Comparison of ENCODE assay signal across 8 cellular contexts in the genomic region with DNA sequence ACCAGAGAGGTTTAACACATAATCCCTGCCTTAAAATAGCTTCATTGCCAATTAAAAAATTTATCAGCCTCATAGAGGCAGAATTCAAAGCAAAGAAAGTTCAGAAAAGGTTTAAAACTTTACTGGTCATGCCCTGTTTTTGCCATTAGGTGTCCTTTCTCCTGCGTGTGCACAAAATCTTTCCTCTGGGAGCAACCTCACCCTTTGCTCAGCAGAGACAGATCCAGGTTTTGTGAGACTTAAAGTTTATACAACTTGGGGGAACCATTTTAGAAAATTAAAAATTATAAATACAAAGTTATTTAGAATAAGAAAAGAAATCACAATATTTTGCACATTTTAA. TPM values are rescaled to one million over a fixed set of nuclear protein-coding genes. Genes with fewer than 3 reads are reported as not detected.
DNase-seq lines count a peak whose midpoint lies in the region; ATAC-seq and TF ChIP-seq lines count a peak whose summit lies in the region.

No MANE protein-coding gene starts in this region.

- H2AFZ ChIP-seq in GM23248 = no peak overlapping the region

- DNase-seq in AG04450 (ENCODE audit: low read depth, low spot score) (no peak), GM23248 (peak; percentile 61), SKM-1 (lab: John Stamatoyannopoulos, UW; ENCODE audit: unreplicated experiment) (peak; percentile 6), hepatic stellate cell (ENCODE audit: low spot score) (peak; percentile 44), NCI-H1417 treated with DMSO at 0.1 percent for 48 hours (lab: John Stamatoyannopoulos, UW) (no peak), NK-92 (lab: John Stamatoyannopoulos, UW; ENCODE audit: unreplicated experiment) (no peak)

- H3K27me3 ChIP-seq in AG04450 (ENCODE audit: control insufficient read depth, insufficient read depth, low read length) (no peaks in the 10 kb centered on the region), GM23248 (replicated peaks; ENCODE audit: insufficient read depth) (peaks cover 24% of the 10 kb centered on the region)

- H3K4me3 ChIP-seq in AG04450 (ENCODE audit: low read depth, low read length) (no peak overlapping the region), GM23248 (no peak overlapping the region)

- H3K9me2 ChIP-seq in GM23248 (ENCODE audit: insufficient read depth) = no peaks in the 10 kb centered on the region

- no peaks in the 10 kb centered on the region for H3K36me3 ChIP-seq in GM23248 (ENCODE audit: low read depth)

- no peaks in the 10 kb centered on the region for H3K9me3 ChIP-seq in AG04450 (ENCODE audit: control insufficient read depth, insufficient read depth, low read length)
- H3K9me3 ChIP-seq in GM23248 (ENCODE audit: low read depth) = no peaks in the 10 kb centered on the region

- no peaks in the 10 kb centered on the region for H3K79me2 ChIP-seq in GM23248 (ENCODE audit: insufficient read depth)

- H3K27ac ChIP-seq in AG04450 (ENCODE audit: low read depth, low read length) (no peak overlapping the region), GM23248 (no peak overlapping the region)

- CTCF ChIA-PET in AG04450 (lab: Charles Lee) = interaction anchor here (0.6 to 3.4 kb wide), 20 partner anchors 9 to 502 kb away, joined by 3 to 26 read pairs (median 4); a partner anchor contains a TSS

- ATAC-seq in GM18909 (IDR thresholded peaks at IDR 0.05; ENCODE audit: poor library complexity, unreplicated experiment) (no peak), GM18519 (IDR thresholded peaks at IDR 0.05; ENCODE audit: low FRiP score, unreplicated experiment) (no peak)

- H3K9ac ChIP-seq in GM23248 = no peak overlapping the region

- peak; percentile 60 for TF ChIP-seq CTCF in AG04450 (IDR thresholded peaks at IDR 0.05; ENCODE audit: low read depth, low read length)

- no peak overlapping the region for H3K4me2 ChIP-seq in GM23248 (ENCODE audit: unreplicated experiment)

- 9 to 10% methylated on average over 1 of the region's 1 CpG for WGBS in GM23248 (ENCODE audit: low coverage in 1 of 2, low lambda C conversion rate in 2 of 2, missing lambda C conversion rate in 2 of 2), 2 experiments

- POLR2A ChIA-PET in AG04450 (lab: Yijun Ruan, JAX) = no interaction called here

- H3K4me1 ChIP-seq in GM23248 (ENCODE audit: insufficient read depth) = no peaks in the 10 kb centered on the region; the same call in 1 of the 2 replicates

- in situ Hi-C loops in GM23248 (cut with MboI) = loop anchor here (25.0 kb wide), 1 partner anchor 694 kb away; no protein-coding TSS in a partner anchor

- 0 out of 2 replicates have a peak, but pooled peaks cover under 1% of the 10 kb centered on the region for H3F3A ChIP-seq in GM23248 (ENCODE audit: insufficient read depth)

- H4K20me1 ChIP-seq in GM23248 (ENCODE audit: insufficient read depth) = no peaks in the 10 kb centered on the region

RNA-seq across cellular contexts. Expression of a gene that starts 41.8 kb away (rescaled TPM):
- polyA plus RNA-seq in AG04450 (2011; rRNA removed) (0.12 TPM in 1 of 2 replicates, not detected in the other), GM23248 (2016; fragmentation: Nextera tagmentation; extraction: Ambion mirVana) (not detected in 2 replicates)
- 0.14 TPM in 1 of 2 replicates, not detected in the other for polyA minus RNA-seq in AG04450 (2011; rRNA and poly(A)+ RNA removed)
- total RNA-seq in GM23248 (2014; rRNA removed; shearing (Covaris generic)) = not detected in 2 replicates

Comparison
In these comparisons a context has a peak if more than half of its experiments do, and no peak if none do; other contexts are left out.
1. DNase-seq: peak in GM23248 (single experiment), SKM-1 (single experiment) and hepatic stellate cell (single experiment); none in AG04450 (single experiment), NCI-H1417 treated with DMSO at 0.1 percent for 48 hours (single experiment) and NK-92 (single experiment).